ENCODE assay signal across 11 cellular contexts in the genomic region with DNA sequence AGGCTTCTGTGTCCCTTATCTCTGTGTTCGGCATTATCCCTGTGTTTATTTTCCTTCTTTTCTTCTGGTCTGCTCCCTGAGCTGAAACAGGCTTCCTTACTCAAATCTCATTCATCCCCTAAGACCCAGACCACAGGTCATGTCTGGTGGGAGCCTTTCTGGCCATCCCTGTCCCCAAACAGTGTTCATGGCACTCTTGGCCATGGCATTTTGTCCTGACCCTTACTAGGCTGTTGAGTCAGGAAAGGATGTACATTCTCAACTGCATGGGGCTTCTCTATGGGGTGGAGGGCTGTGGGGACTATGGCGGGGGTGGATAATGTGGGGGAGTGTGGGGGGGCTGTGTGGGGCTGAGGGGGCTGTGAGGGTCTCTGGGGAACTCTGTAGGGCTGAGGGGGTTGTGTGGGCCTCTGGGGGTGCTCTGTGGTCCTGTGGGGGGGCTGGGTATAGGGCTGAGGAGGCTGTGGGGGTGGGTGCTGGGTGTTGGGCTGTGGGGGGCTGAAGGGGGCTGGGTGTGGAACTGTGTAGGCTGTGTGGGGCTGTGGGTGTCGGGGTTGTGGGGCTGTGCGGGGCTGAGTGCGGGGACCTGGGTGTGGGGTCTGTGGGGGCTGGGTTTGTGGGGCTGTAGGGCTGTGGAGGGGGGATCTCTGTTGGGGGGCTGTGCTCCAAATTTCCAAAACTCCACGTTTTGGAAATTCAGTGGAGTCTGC.
DNase-seq lines count a peak whose midpoint lies in the region; ATAC-seq and TF ChIP-seq lines count a peak whose summit lies in the region.
"Had no signal": no experiment of that assay in that cellular context is flagged by ENCODE, and none has a peak within 500 bp of the region (broad histone marks: within the 10 kb centered on the region; RNA-seq: fewer than 3 reads in every experiment).

No MANE protein-coding gene starts in this region.

- no peaks in the 10 kb centered on the region for H4K20me1 ChIP-seq in osteoblast (ENCODE audit: insufficient read depth, low read length)

- H3K27ac ChIP-seq in naive thymus-derived CD4-positive, alpha-beta T cell (ENCODE audit: low read depth, low read length), result no peak overlapping the region
- peak overlapping the region; percentile 95 to 99 (median 98) for H3K27ac ChIP-seq in upper lobe of left lung
- H3K27ac ChIP-seq in osteoblast (ENCODE audit: low read depth, low read length), result no peak overlapping the region

- CTCF ChIA-PET in naive thymus-derived CD4-positive, alpha-beta T cell (lab: Charles Lee), result interaction anchor here (1.4 kb wide), 1 partner anchor 47 kb away, joined by 3 read pairs; no protein-coding TSS in a partner anchor

- no peaks in the 10 kb centered on the region for H3K9me3 ChIP-seq in naive thymus-derived CD4-positive, alpha-beta T cell (ENCODE audit: control insufficient read depth in 2 of 3, low read length in 3 of 3)
- H3K9me3 ChIP-seq in upper lobe of left lung, result no peaks in the 10 kb centered on the region
- no peaks in the 10 kb centered on the region for H3K9me3 ChIP-seq in osteoblast (ENCODE audit: low read depth, low read length)

- TF ChIP-seq EP300 in upper lobe of left lung (IDR thresholded peaks at IDR 0.05), result no peak

- H3K4me1 Mint-ChIP-seq in activated naive CD8-positive, alpha-beta T cell (ENCODE audit: low read depth), result peaks cover 60% of the 10 kb centered on the region
- H3K4me1 Mint-ChIP-seq in activated naive CD8-positive, alpha-beta T cell treated with anti-CD3 and anti-CD28 coated beads for 36 hours, result peaks cover 43% of the 10 kb centered on the region
- peaks cover 32 to 67% (median 55%) of the 10 kb centered on the region in 7 donors for H3K4me1 Mint-ChIP-seq in naive thymus-derived CD4-positive, alpha-beta T cell

- 66 to 73% methylated on average over 2 to 3 of the region's 6 CpGs for WGBS in upper lobe of left lung, 2 donors

- ATAC-seq in naive thymus-derived CD4-positive, alpha-beta T cell, result no peak
- ATAC-seq in upper lobe of left lung (ENCODE audit: low FRiP score in 2 of 2) (no peak), GM21529 (IDR thresholded peaks at IDR 0.05; ENCODE audit: unreplicated experiment) (no peak)

- peak overlapping the region; percentile 71 for H3K4me3 Mint-ChIP-seq in activated naive CD8-positive, alpha-beta T cell
- H3K4me3 Mint-ChIP-seq in activated naive CD8-positive, alpha-beta T cell treated with anti-CD3 and anti-CD28 coated beads for 36 hours, result no peak overlapping the region
- H3K4me3 Mint-ChIP-seq in naive thymus-derived CD4-positive, alpha-beta T cell, result peak overlapping the region in 8 of 10 donors; percentile 9 to 55 (median 12)

- H3K36me3 ChIP-seq in naive thymus-derived CD4-positive, alpha-beta T cell (ENCODE audit: control insufficient read depth in 2 of 3, insufficient read depth in 3 of 3, low read length in 3 of 3), result no peaks in the 10 kb centered on the region
- no peaks in the 10 kb centered on the region for H3K36me3 ChIP-seq in upper lobe of left lung
- H3K36me3 ChIP-seq in osteoblast (ENCODE audit: insufficient read depth, low read length), result no peaks in the 10 kb centered on the region
- H3K36me3 ChIP-seq: SJSA1 had no signal

- TF ChIP-seq POLR2A in upper lobe of left lung (IDR thresholded peaks at IDR 0.05), result no peak

- H3K36me3 Mint-ChIP-seq in activated naive CD8-positive, alpha-beta T cell, result no peaks in the 10 kb centered on the region
- peaks cover 4% of the 10 kb centered on the region for H3K36me3 Mint-ChIP-seq in activated naive CD8-positive, alpha-beta T cell treated with anti-CD3 and anti-CD28 coated beads for 36 hours
- H3K36me3 Mint-ChIP-seq in naive thymus-derived CD4-positive, alpha-beta T cell, result peaks cover 0 to 31% (median 4%) of the 10 kb centered on the region in 5 donors

- H3K4me3 ChIP-seq in naive thymus-derived CD4-positive, alpha-beta T cell (ENCODE audit: low read length), result no peak overlapping the region
- H3K4me3 ChIP-seq in upper lobe of left lung, result peak overlapping the region in 2 of 4 donors; percentile 69 to 70
- H3K4me3 ChIP-seq in osteoblast (ENCODE audit: insufficient read depth, low read length), result no peak overlapping the region

- H3K27me3 Mint-ChIP-seq in activated naive CD8-positive, alpha-beta T cell, result no peaks in the 10 kb centered on the region
- H3K27me3 Mint-ChIP-seq in activated naive CD8-positive, alpha-beta T cell treated with anti-CD3 and anti-CD28 coated beads for 36 hours, result no peaks in the 10 kb centered on the region
- H3K27me3 Mint-ChIP-seq in naive thymus-derived CD4-positive, alpha-beta T cell, result no peaks in the 10 kb centered on the region
- H3K27me3 Mint-ChIP-seq: activated CD4-positive, alpha-beta T cell treated with anti-CD3 and anti-CD28 coated beads for 36 hours had no signal

- POLR2A ChIA-PET in naive thymus-derived CD4-positive, alpha-beta T cell (lab: Charles Lee), result interaction anchor here (0.9 to 2.8 kb wide), 5 partner anchors 16 to 127 kb away, joined by 3 to 18 read pairs (median 9); no protein-coding TSS in a partner anchor

- H3K9me3 Mint-ChIP-seq in activated naive CD8-positive, alpha-beta T cell (ENCODE audit: low read depth), result no peaks in the 10 kb centered on the region
- H3K9me3 Mint-ChIP-seq in activated naive CD8-positive, alpha-beta T cell treated with anti-CD3 and anti-CD28 coated beads for 36 hours, result peaks cover 6% of the 10 kb centered on the region
- peaks cover 0 to 6% (median 0%) of the 10 kb centered on the region in 11 donors for H3K9me3 Mint-ChIP-seq in naive thymus-derived CD4-positive, alpha-beta T cell

- no peaks in the 10 kb centered on the region for H3K27me3 ChIP-seq in naive thymus-derived CD4-positive, alpha-beta T cell (ENCODE audit: control insufficient read depth in 2 of 2, insufficient read depth in 2 of 2, low read length in 2 of 2)
- H3K27me3 ChIP-seq in upper lobe of left lung (no peaks in the 10 kb centered on the region), osteoblast (ENCODE audit: insufficient read depth, low read length) (no peaks in the 10 kb centered on the region)
- H3K27me3 ChIP-seq: SJSA1 had no signal

- H2AFZ ChIP-seq in osteoblast (ENCODE audit: low read length), result no peak overlapping the region

- no peak for TF ChIP-seq CTCF in upper lobe of left lung (IDR thresholded peaks at IDR 0.05)
- no peak for TF ChIP-seq CTCF in osteoblast (IDR thresholded peaks at IDR 0.05; ENCODE audit: extremely low read depth, low read depth, low read length)
- TF ChIP-seq CTCF in GM10266 (IDR thresholded peaks at IDR 0.05; ENCODE audit: control insufficient read depth, insufficient read depth, low read depth, missing control alignments), result no peak

- no peak for DNase-seq in activated naive CD8-positive, alpha-beta T cell treated with anti-CD3 and anti-CD28 coated beads for 36 hours
- DNase-seq in ecto neural progenitor cell (ENCODE audit: low spot score) (peak; percentile 41), upper lobe of left lung (no peak), osteoblast (ENCODE audit: insufficient read length, low spot score, missing footprints) (no peak), GM10266 (ENCODE audit: extremely low spot score) (no peak)
- no peak for DNase-seq in naive thymus-derived CD4-positive, alpha-beta T cell
- DNase-seq: activated CD4-positive, alpha-beta T cell treated with anti-CD3 and anti-CD28 coated beads for 36 hours; cerebellar nuclear complex had no signal

- H3K4me2 ChIP-seq in osteoblast (ENCODE audit: insufficient read depth, low read length), result no peak overlapping the region

- H3K79me2 ChIP-seq in osteoblast (ENCODE audit: insufficient read depth, low read length), result no peaks in the 10 kb centered on the region

- H3K4me1 ChIP-seq in naive thymus-derived CD4-positive, alpha-beta T cell (ENCODE audit: control insufficient read depth in 2 of 2, insufficient read depth in 2 of 2, low read length in 2 of 2), result peaks cover 24 to 41% of the 10 kb centered on the region in 2 donors
- H3K4me1 ChIP-seq in upper lobe of left lung (peaks cover 18 to 40% (median 26%) of the 10 kb centered on the region in 4 donors), osteoblast (ENCODE audit: insufficient read depth, low read length) (peaks cover 17% of the 10 kb centered on the region)

- H3K27ac Mint-ChIP-seq in activated naive CD8-positive, alpha-beta T cell, result peak overlapping the region; percentile 42
- no peak overlapping the region for H3K27ac Mint-ChIP-seq in activated naive CD8-positive, alpha-beta T cell treated with anti-CD3 and anti-CD28 coated beads for 36 hours
- H3K27ac Mint-ChIP-seq in naive thymus-derived CD4-positive, alpha-beta T cell, result peak overlapping the region; percentile 1 to 87 (median 62)
- H3K27ac Mint-ChIP-seq: activated CD4-positive, alpha-beta T cell treated with anti-CD3 and anti-CD28 coated beads for 36 hours had no signal

- intact Hi-C loops in naive thymus-derived CD4-positive, alpha-beta T cell (cut with micrococcal nuclease), result loop anchor here in 1 of 2 donors (5.0 kb wide), 1 partner anchor 81 kb away; no protein-coding TSS in a partner anchor

Comparison
In these comparisons a context has a peak if more than half of its experiments do, and no peak if none do; other contexts are left out.
1. H3K27ac ChIP-seq: peak in upper lobe of left lung (4 of 4); none in naive thymus-derived CD4-positive, alpha-beta T cell (single experiment) and osteoblast (single experiment).